8 cellular contexts compared by ENCODE assay signal in the genomic region with DNA sequence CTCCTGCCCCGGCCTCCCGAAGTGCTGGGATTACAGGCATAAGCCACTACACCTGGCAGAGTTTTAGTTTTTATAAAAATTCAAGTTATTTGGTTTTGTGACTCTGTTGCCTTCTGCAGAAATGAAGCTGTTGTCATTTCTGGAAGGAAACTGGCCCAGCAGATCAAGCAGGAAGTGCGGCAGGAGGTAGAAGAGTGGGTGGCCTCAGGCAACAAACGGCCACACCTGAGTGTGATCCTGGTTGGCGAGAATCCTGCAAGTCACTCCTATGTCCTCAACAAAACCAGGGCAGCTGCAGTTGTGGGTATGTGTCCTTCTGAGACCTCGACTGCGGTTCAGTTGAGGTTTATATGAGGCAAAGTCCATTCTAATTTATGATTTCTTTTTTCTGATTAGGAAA. TPM values are rescaled to one million over a fixed set of nuclear protein-coding genes. Genes with fewer than 3 reads are reported as not detected.
DNase-seq lines count a peak whose midpoint lies in the region; ATAC-seq and TF ChIP-seq lines count a peak whose summit lies in the region.

No MANE protein-coding gene starts in this region.

- no peak overlapping the region for H3K4me3 ChIP-seq in Caco-2 (ENCODE audit: low read depth, low read length)

- intact Hi-C loops in Caco-2 (cut with micrococcal nuclease; ENCODE audit: unreplicated experiment): no loop called here

- no peaks in the 10 kb centered on the region; the same call in 1 of the 2 replicates for H3K36me3 ChIP-seq in Caco-2 (ENCODE audit: control insufficient read depth, insufficient read depth, low read length)

- no peaks in the 10 kb centered on the region for H3K27me3 Mint-ChIP-seq in activated naive CD8-positive, alpha-beta T cell treated with anti-CD3 and anti-CD28 coated beads for 36 hours
- H3K27me3 Mint-ChIP-seq in natural killer cell treated with Interleukin-12 subunit alpha and Interleukin-12 subunit beta and Interleukin-15 and Interleukin-18, amount 100 ng/mL, for 72 hours: no peaks in the 10 kb centered on the region
- no peaks in the 10 kb centered on the region for H3K27me3 Mint-ChIP-seq in Caco-2 (ENCODE audit: insufficient read depth, unreplicated experiment)

- H3K9me3 Mint-ChIP-seq in activated naive CD8-positive, alpha-beta T cell treated with anti-CD3 and anti-CD28 coated beads for 36 hours: no peaks in the 10 kb centered on the region
- H3K9me3 Mint-ChIP-seq in natural killer cell treated with Interleukin-12 subunit alpha and Interleukin-12 subunit beta and Interleukin-15 and Interleukin-18, amount 100 ng/mL, for 72 hours: no peaks in the 10 kb centered on the region
- H3K9me3 Mint-ChIP-seq in Caco-2 (ENCODE audit: unreplicated experiment): no peaks in the 10 kb centered on the region

- no TSS peak for BruUV-seq in Caco-2 (replicated peaks; lab: Mats Ljungman, UMichigan)

- peaks cover 4% of the 10 kb centered on the region for H3K4me1 ChIP-seq in Caco-2

- peak; percentile 45 for DNase-seq in HT-29 (ENCODE audit: low spot score)
- DNase-seq in activated naive CD8-positive, alpha-beta T cell treated with anti-CD3 and anti-CD28 coated beads for 36 hours: peak; percentile 36
- DNase-seq in natural killer cell treated with Interleukin-12 subunit alpha and Interleukin-12 subunit beta and Interleukin-15 and Interleukin-18, amount 100 ng/mL, for 72 hours (ENCODE audit: low spot score): peak; percentile 63
- DNase-seq in Caco-2: no peak
- no peak for DNase-seq in globus pallidus (ENCODE audit: low spot score)

- no peak for TF ChIP-seq CTCF in Caco-2 (IDR thresholded peaks at IDR 0.05; ENCODE audit: insufficient read depth in 1 of 2, low read depth in 1 of 2, low read length in 1 of 2, severe bottlenecking in 1 of 2, unreplicated experiment in 1 of 2)

- ATAC-seq in GM18517 (IDR thresholded peaks at IDR 0.05; ENCODE audit: unreplicated experiment) (peak; percentile 24), HG03442 (IDR thresholded peaks at IDR 0.05; ENCODE audit: unreplicated experiment) (no peak), GM18498 (IDR thresholded peaks at IDR 0.05; ENCODE audit: unreplicated experiment) (no peak)
- ATAC-seq in natural killer cell treated with Interleukin-12 subunit alpha and Interleukin-12 subunit beta and Interleukin-15 and Interleukin-18, amount 100 ng/mL, for 72 hours: peak; percentile 59 to 60

- no peaks in the 10 kb centered on the region for H3K27me3 ChIP-seq in Caco-2 (replicated peaks; ENCODE audit: control insufficient read depth, insufficient read depth, low read length)

- peak overlapping the region; percentile 97 for H3K27ac Mint-ChIP-seq in activated naive CD8-positive, alpha-beta T cell treated with anti-CD3 and anti-CD28 coated beads for 36 hours
- H3K27ac Mint-ChIP-seq in natural killer cell treated with Interleukin-12 subunit alpha and Interleukin-12 subunit beta and Interleukin-15 and Interleukin-18, amount 100 ng/mL, for 72 hours: peak overlapping the region; percentile 98 to 99
- H3K27ac Mint-ChIP-seq in Caco-2 (ENCODE audit: unreplicated experiment): no peak overlapping the region

- peaks cover 65% of the 10 kb centered on the region for H3K4me1 Mint-ChIP-seq in activated naive CD8-positive, alpha-beta T cell treated with anti-CD3 and anti-CD28 coated beads for 36 hours
- H3K4me1 Mint-ChIP-seq in natural killer cell treated with Interleukin-12 subunit alpha and Interleukin-12 subunit beta and Interleukin-15 and Interleukin-18, amount 100 ng/mL, for 72 hours (ENCODE audit: low read depth in 2 of 2): peaks cover 59 to 70% of the 10 kb centered on the region in 2 donors
- H3K4me1 Mint-ChIP-seq in Caco-2 (ENCODE audit: low read depth, unreplicated experiment): peaks cover 11% of the 10 kb centered on the region

- H3K9me3 ChIP-seq in Caco-2: no peaks in the 10 kb centered on the region

- CTCF ChIA-PET in Caco-2 (lab: Charles Lee): no interaction called here

- POLR2A ChIA-PET in Caco-2 (lab: Charles Lee): no interaction called here

- H3K4me3 Mint-ChIP-seq in activated naive CD8-positive, alpha-beta T cell treated with anti-CD3 and anti-CD28 coated beads for 36 hours: peak overlapping the region; percentile 67
- peak overlapping the region; percentile 83 for H3K4me3 Mint-ChIP-seq in natural killer cell treated with Interleukin-12 subunit alpha and Interleukin-12 subunit beta and Interleukin-15 and Interleukin-18, amount 100 ng/mL, for 72 hours
- H3K4me3 Mint-ChIP-seq in Caco-2 (ENCODE audit: unreplicated experiment): no peak overlapping the region

- H3K36me3 Mint-ChIP-seq in activated naive CD8-positive, alpha-beta T cell treated with anti-CD3 and anti-CD28 coated beads for 36 hours: peaks cover 82% of the 10 kb centered on the region
- peaks cover 35% of the 10 kb centered on the region for H3K36me3 Mint-ChIP-seq in natural killer cell treated with Interleukin-12 subunit alpha and Interleukin-12 subunit beta and Interleukin-15 and Interleukin-18, amount 100 ng/mL, for 72 hours
- peaks cover 100% of the 10 kb centered on the region for H3K36me3 Mint-ChIP-seq in Caco-2 (ENCODE audit: insufficient read depth, unreplicated experiment)

RNA-seq across cellular contexts. Expression of a gene that starts 7.2 kb away (rescaled TPM):
- 180 TPM in 2 replicates for total RNA-seq in HT-29 (2014; rRNA removed; shearing (Covaris generic))
- 100 to 1,000 TPM; 375 to 398 TPM for total RNA-seq in activated naive CD8-positive, alpha-beta T cell treated with anti-CD3 and anti-CD28 coated beads for 36 hours
- 100 to 1,000 TPM; 384 to 480 TPM for total RNA-seq in natural killer cell treated with Interleukin-12 subunit alpha and Interleukin-12 subunit beta and Interleukin-15 and Interleukin-18, amount 100 ng/mL, for 72 hours
- total RNA-seq in Caco-2 (2022): 416 and 470 TPM in 2 replicates

RNA-seq across cellular contexts. Expression of a gene that starts 26.9 kb away (rescaled TPM):
- total RNA-seq in HT-29 (2014; rRNA removed; shearing (Covaris generic)): 31.4 and 38.9 TPM in 2 replicates
- total RNA-seq in activated naive CD8-positive, alpha-beta T cell treated with anti-CD3 and anti-CD28 coated beads for 36 hours: 100 to 1,000 TPM; 156 to 161 TPM
- total RNA-seq in natural killer cell treated with Interleukin-12 subunit alpha and Interleukin-12 subunit beta and Interleukin-15 and Interleukin-18, amount 100 ng/mL, for 72 hours: 100 to 1,000 TPM; 167 to 228 TPM
- 113 and 125 TPM in 2 replicates for total RNA-seq in Caco-2 (2022)

RNA-seq across cellular contexts. Expression of a gene that starts 57.9 kb away (rescaled TPM):
- total RNA-seq in HT-29 (2014; rRNA removed; shearing (Covaris generic)): 24.6 and 31.9 TPM in 2 replicates
- 100 to 1,000 TPM; 148 to 154 TPM for total RNA-seq in activated naive CD8-positive, alpha-beta T cell treated with anti-CD3 and anti-CD28 coated beads for 36 hours
- 10 to 100 TPM; 68.0 to 72.5 TPM for total RNA-seq in natural killer cell treated with Interleukin-12 subunit alpha and Interleukin-12 subunit beta and Interleukin-15 and Interleukin-18, amount 100 ng/mL, for 72 hours
- total RNA-seq in Caco-2 (2022): 71.5 and 79.7 TPM in 2 replicates

Comparison
In these comparisons a context has a peak if more than half of its experiments do, and no peak if none do; other contexts are left out.
1. ATAC-seq: peak in GM18517 (single experiment) and natural killer cell treated with Interleukin-12 subunit alpha and Interleukin-12 subunit beta and Interleukin-15 and Interleukin-18, amount 100 ng/mL, for 72 hours (2 of 2); none in HG03442 (single experiment) and GM18498 (single experiment).
2. DNase-seq: peak in HT-29 (single experiment), activated naive CD8-positive, alpha-beta T cell treated with anti-CD3 and anti-CD28 coated beads for 36 hours (single experiment) and natural killer cell treated with Interleukin-12 subunit alpha and Interleukin-12 subunit beta and Interleukin-15 and Interleukin-18, amount 100 ng/mL, for 72 hours (single experiment); none in Caco-2 (0 of 2) and globus pallidus (single experiment).